Comparison of ENCODE assay signal across 8 cellular contexts in genomic region chr11:47271961-47272661, GRCh38. TPM values are rescaled to one million over a fixed set of nuclear protein-coding genes. Genes with fewer than 3 reads are reported as not detected.
DNase-seq lines count a peak whose midpoint lies in the region; ATAC-seq and TF ChIP-seq lines count a peak whose summit lies in the region.

No MANE protein-coding gene starts in this region.

- no peak overlapping the region for H2BK120ac ChIP-seq in mesendoderm (ENCODE audit: low read depth, low read length)

- H2AK5ac ChIP-seq in mesendoderm (ENCODE audit: low read length), result no peak overlapping the region

- H3K27ac Mint-ChIP-seq in CD8-positive, alpha-beta memory T cell, result peak overlapping the region; percentile 60 to 89 (median 78)
- no peak overlapping the region for H3K27ac Mint-ChIP-seq in chondrocyte (ENCODE audit: unreplicated experiment)

- DNase-seq in CD8-positive, alpha-beta memory T cell, result no peak
- DNase-seq in SW480 (ENCODE audit: low spot score) (peak; percentile 46), mesendoderm (peak; percentile 30), chondrocyte (ENCODE audit: low spot score) (no peak), suprapubic skin (ENCODE audit: low spot score in 2 of 2) (no peak)
- no peak for DNase-seq in stimulated activated CD4-positive, alpha-beta T cell treated with anti-CD3 and anti-CD28 coated beads, Interleukin-2, amount 100 ng/mL, for 48 hours

- no peaks in the 10 kb centered on the region for H3K27me3 Mint-ChIP-seq in CD8-positive, alpha-beta memory T cell
- no peaks in the 10 kb centered on the region for H3K27me3 Mint-ChIP-seq in chondrocyte (ENCODE audit: low read depth)

- no peaks in the 10 kb centered on the region for H3K9me3 Mint-ChIP-seq in CD8-positive, alpha-beta memory T cell
- no peaks in the 10 kb centered on the region for H3K9me3 Mint-ChIP-seq in chondrocyte (ENCODE audit: low read depth)

- no peak overlapping the region for H3K4ac ChIP-seq in mesendoderm (ENCODE audit: low read depth, low read length)

- peak; percentile 23 for ATAC-seq in HG03066 (IDR thresholded peaks at IDR 0.05; ENCODE audit: low read depth, unreplicated experiment)
- no peak for ATAC-seq in GM21619 (IDR thresholded peaks at IDR 0.05; ENCODE audit: unreplicated experiment)

- POLR2A ChIA-PET in CD8-positive, alpha-beta memory T cell (lab: Charles Lee), result interaction anchor here (1.0 kb wide), 1 partner anchor 58 kb away, joined by 10 read pairs; the partner anchor contains the start of gene DDB2

- CTCF ChIA-PET in CD8-positive, alpha-beta memory T cell (lab: Charles Lee), result interaction anchor here (0.7 to 2.4 kb wide), 6 partner anchors 13 to 94 kb away, joined by 3 to 9 read pairs (median 5); partner anchors contain the start of gene ACP2

- TF ChIP-seq POLR2A in suprapubic skin (IDR thresholded peaks at IDR 0.05), result no peak

- no peak overlapping the region for H3K56ac ChIP-seq in mesendoderm (ENCODE audit: low read length)

- no peaks in the 10 kb centered on the region for H3K9me3 ChIP-seq in CD8-positive, alpha-beta memory T cell (ENCODE audit: low read length)
- no peaks in the 10 kb centered on the region for H3K9me3 ChIP-seq in suprapubic skin

- H3K9ac ChIP-seq in mesendoderm (ENCODE audit: low read length), result no peak overlapping the region

- no peak overlapping the region for H3K23ac ChIP-seq in mesendoderm (ENCODE audit: low read length)

- peaks cover 12% of the 10 kb centered on the region for H3K79me2 ChIP-seq in mesendoderm (ENCODE audit: control insufficient read depth, insufficient read depth, low read length)

- H2BK5ac ChIP-seq in mesendoderm (ENCODE audit: low read length), result no peak overlapping the region

- no CpG with 5 or more reads among the region's 11 CpGs for WGBS in mesendoderm (ENCODE audit: extremely low coverage, insufficient coverage, low lambda C conversion rate)
- 60% methylated on average over 11 of the region's 11 CpGs for WGBS in suprapubic skin

- peaks cover 34% of the 10 kb centered on the region for H3K36me3 ChIP-seq in CD8-positive, alpha-beta memory T cell (ENCODE audit: insufficient read depth, low read length)
- H3K36me3 ChIP-seq in mesendoderm (ENCODE audit: control insufficient read depth, insufficient read depth, low read length) (peaks cover 2% of the 10 kb centered on the region), suprapubic skin (peaks cover 29% of the 10 kb centered on the region)

- H3K4me3 ChIP-seq in CD8-positive, alpha-beta memory T cell (ENCODE audit: low read length), result peak overlapping the region; percentile 60
- H3K4me3 ChIP-seq in mesendoderm (ENCODE audit: low read length), result no peak overlapping the region
- H3K4me3 ChIP-seq in suprapubic skin, result no peak overlapping the region

- no peak for TF ChIP-seq EP300 in suprapubic skin (IDR thresholded peaks at IDR 0.05)

- peaks cover 12% of the 10 kb centered on the region for H3K79me1 ChIP-seq in mesendoderm (ENCODE audit: low read length)

- peaks cover 49 to 59% (median 53%) of the 10 kb centered on the region in 3 donors for H3K4me1 Mint-ChIP-seq in CD8-positive, alpha-beta memory T cell
- peaks cover 40% of the 10 kb centered on the region for H3K4me1 Mint-ChIP-seq in chondrocyte (ENCODE audit: low read depth)

- H3K27me3 ChIP-seq in CD8-positive, alpha-beta memory T cell (ENCODE audit: insufficient read depth, low read length, poor library complexity, severe bottlenecking), result no peaks in the 10 kb centered on the region
- H3K27me3 ChIP-seq in mesendoderm (ENCODE audit: insufficient read depth, low read length, poor library complexity) (no peaks in the 10 kb centered on the region), suprapubic skin (no peaks in the 10 kb centered on the region)

- no peak overlapping the region for H4K8ac ChIP-seq in mesendoderm (ENCODE audit: low read depth, low read length)

- H3K4me3 Mint-ChIP-seq in CD8-positive, alpha-beta memory T cell, result peak overlapping the region; percentile 78 to 95 (median 88)
- H3K4me3 Mint-ChIP-seq in chondrocyte (ENCODE audit: unreplicated experiment), result no peak overlapping the region

- H4K5ac ChIP-seq in mesendoderm (ENCODE audit: low read length), result no peak overlapping the region

- peaks cover 34% of the 10 kb centered on the region for H3K4me1 ChIP-seq in CD8-positive, alpha-beta memory T cell (ENCODE audit: insufficient read depth, low read length)
- peaks cover 11% of the 10 kb centered on the region for H3K4me1 ChIP-seq in mesendoderm (ENCODE audit: control insufficient read depth, low read depth, low read length)
- peaks cover 42% of the 10 kb centered on the region for H3K4me1 ChIP-seq in suprapubic skin

- H3K36me3 Mint-ChIP-seq in CD8-positive, alpha-beta memory T cell, result peaks cover 3 to 48% (median 4%) of the 10 kb centered on the region in 3 donors
- H3K36me3 Mint-ChIP-seq in chondrocyte (ENCODE audit: low read depth), result peaks cover 11% of the 10 kb centered on the region

- H3K27ac ChIP-seq in CD8-positive, alpha-beta memory T cell (ENCODE audit: low read depth, low read length), result peak overlapping the region; percentile 58
- no peak overlapping the region for H3K27ac ChIP-seq in mesendoderm (ENCODE audit: low read depth, low read length)
- no peak overlapping the region for H3K27ac ChIP-seq in suprapubic skin

- H3K4me2 ChIP-seq in mesendoderm (ENCODE audit: low read length), result no peak overlapping the region

- no peak overlapping the region for H2BK15ac ChIP-seq in mesendoderm (replicated peaks; ENCODE audit: low read depth)

- H3K18ac ChIP-seq in mesendoderm (ENCODE audit: low read length), result no peak overlapping the region

- TF ChIP-seq CTCF in chondrocyte (IDR thresholded peaks at IDR 0.05) (no peak), suprapubic skin (IDR thresholded peaks at IDR 0.05) (no peak)

RNA-seq across cellular contexts. Expression of gene MADD, which starts 2.2 kb away (rescaled TPM):
- total RNA-seq in CD8-positive, alpha-beta memory T cell, result 10 to 100 TPM; 62.1 to 65.7 TPM
- 30.5 TPM for polyA plus RNA-seq in CD8-positive, alpha-beta memory T cell
- 11.0 TPM for polyA plus RNA-seq in mesendoderm (2013, experiment 1 of 2)
- 10.4 TPM for polyA plus RNA-seq in mesendoderm (2013, experiment 2 of 2)
- total RNA-seq in chondrocyte (28.3 to 32.1 TPM (median 29.6 TPM) in 3 replicates), suprapubic skin (10 to 100 TPM; 47.1 to 91.1 (median 71.3) TPM)

RNA-seq across cellular contexts. Expression of gene NR1H3, which starts 14.3 kb away (rescaled TPM):
- total RNA-seq in CD8-positive, alpha-beta memory T cell, result 10 to 100 TPM in 1 of 2 experiments, 1 to 10 TPM in 1; 9.6 to 13.6 TPM
- 3.7 TPM for polyA plus RNA-seq in CD8-positive, alpha-beta memory T cell
- polyA plus RNA-seq in mesendoderm (2013, experiment 1 of 2), result 9.3 TPM
- polyA plus RNA-seq in mesendoderm (2013, experiment 2 of 2), result 9.5 TPM
- total RNA-seq in chondrocyte, result 3.2 to 7.0 TPM (median 4.8 TPM) in 3 replicates
- total RNA-seq in suprapubic skin, result 10 to 100 TPM; 17.5 to 27.0 (median 25.0) TPM

RNA-seq across cellular contexts. Expression of gene ACP2, which starts 23.5 kb away (rescaled TPM):
- total RNA-seq in CD8-positive, alpha-beta memory T cell, result 10 to 100 TPM; 24.1 to 24.5 TPM
- polyA plus RNA-seq in CD8-positive, alpha-beta memory T cell, result 14.6 TPM
- 16.4 TPM for polyA plus RNA-seq in mesendoderm (2013, experiment 1 of 2)
- 16.3 TPM for polyA plus RNA-seq in mesendoderm (2013, experiment 2 of 2)
- 35.3 to 54.5 TPM (median 36.1 TPM) in 3 replicates for total RNA-seq in chondrocyte
- total RNA-seq in suprapubic skin, result 10 to 100 TPM; 22.9 to 28.0 (median 24.6) TPM

RNA-seq across cellular contexts. Expression of gene DDB2, which starts 57.3 kb away (rescaled TPM):
- 100 to 1,000 TPM; 170 to 172 TPM for total RNA-seq in CD8-positive, alpha-beta memory T cell
- 34.4 TPM for polyA plus RNA-seq in CD8-positive, alpha-beta memory T cell
- polyA plus RNA-seq in mesendoderm (2013, experiment 1 of 2), result 21.6 TPM
- 22.0 TPM for polyA plus RNA-seq in mesendoderm (2013, experiment 2 of 2)
- total RNA-seq in chondrocyte (45.0 to 51.3 TPM (median 49.1 TPM) in 3 replicates), suprapubic skin (100 to 1,000 TPM in 1 of 4 donors, 10 to 100 TPM in 3; 53.4 to 193 (median 71.8) TPM)

Comparison
In these comparisons a context has a peak if more than half of its experiments do, and no peak if none do; other contexts are left out.
1. DNase-seq: peak in SW480 (single experiment) and mesendoderm (single experiment); none in CD8-positive, alpha-beta memory T cell (0 of 5), chondrocyte (single experiment), suprapubic skin (0 of 2) and stimulated activated CD4-positive, alpha-beta T cell treated with anti-CD3 and anti-CD28 coated beads, Interleukin-2, amount 100 ng/mL, for 48 hours (0 of 2).